11 cellular contexts compared by ENCODE assay signal in the genomic region with DNA sequence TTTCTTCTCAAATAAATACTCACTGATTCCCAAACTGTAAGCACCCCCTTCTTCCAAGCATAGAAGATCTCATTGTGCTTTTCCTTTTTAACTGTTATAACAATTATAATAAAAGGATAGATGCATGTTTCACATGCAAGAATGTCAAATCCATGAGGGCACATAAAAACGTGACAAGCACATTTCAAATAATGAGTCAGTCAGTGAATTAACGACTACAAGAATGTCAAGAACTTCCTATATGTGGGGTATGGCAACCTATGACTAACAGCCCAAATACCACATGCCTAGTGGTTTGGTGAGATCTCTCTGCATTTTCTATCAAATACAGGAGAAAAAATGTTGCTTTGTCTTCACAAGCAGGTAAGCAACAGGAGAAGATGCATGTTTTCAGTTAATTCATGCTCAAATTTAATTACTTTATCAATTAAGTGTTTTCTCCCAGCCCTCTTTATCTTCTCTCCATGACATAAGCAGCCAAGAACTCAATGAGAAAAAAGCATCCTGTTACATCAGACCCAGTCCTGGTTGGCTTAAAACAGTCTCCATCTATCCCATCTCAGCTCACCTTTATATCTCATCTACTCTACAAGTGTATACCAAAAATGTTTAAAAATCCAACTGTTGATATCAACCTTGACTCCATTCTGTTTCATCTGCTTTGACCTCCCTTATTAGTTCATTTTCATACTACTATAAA.
DNase-seq lines count a peak whose midpoint lies in the region; ATAC-seq, FAIRE-seq and TF ChIP-seq lines count a peak whose summit lies in the region.
"Had no signal": no experiment of that assay in that cellular context is flagged by ENCODE, and none has a peak within 500 bp of the region (broad histone marks: within the 10 kb centered on the region; RNA-seq: fewer than 3 reads in every experiment).

No MANE protein-coding gene starts in this region.

- no peak for TF ChIP-seq EP300 in tibial nerve (IDR thresholded peaks at IDR 0.05)

- WGBS in tibial nerve, 2 donors: 22 to 32% methylated on average over 2 of the region's 2 CpGs

- TF ChIP-seq POLR2A in tibial nerve (IDR thresholded peaks at IDR 0.05): no peak

- peak; percentile 49 for FAIRE-seq in islet of Langerhans (lab: Jason Lieb, UNC)

- H3K9me3 ChIP-seq in AG04450 (ENCODE audit: control insufficient read depth, insufficient read depth, low read length): no peaks in the 10 kb centered on the region
- H3K9me3 ChIP-seq in tibial nerve: no peaks in the 10 kb centered on the region
- H3K9me3 ChIP-seq: gastrocnemius medialis had no signal

- H3K36me3 ChIP-seq in tibial nerve: no peaks in the 10 kb centered on the region
- H3K36me3 ChIP-seq: gastrocnemius medialis had no signal

- peak; percentile 8 for DNase-seq in AG04450 (ENCODE audit: low read depth, low spot score)
- DNase-seq in HS-5 (ENCODE audit: low read depth): peak; percentile 79
- DNase-seq in astrocyte of the spinal cord (ENCODE audit: low read depth, low spot score): peak; percentile 65
- no peak for DNase-seq in SK-N-DZ (ENCODE audit: low spot score)
- no peak for DNase-seq in tibial nerve (ENCODE audit: low spot score in 2 of 2)
- DNase-seq: caudate nucleus, gastrocnemius medialis, NCI-H1694 had no signal

- H3K27me3 ChIP-seq in AG04450 (ENCODE audit: control insufficient read depth, insufficient read depth, low read length) (no peaks in the 10 kb centered on the region), tibial nerve (no peaks in the 10 kb centered on the region)
- H3K27me3 ChIP-seq: gastrocnemius medialis had no signal

- ATAC-seq in HG03139 (IDR thresholded peaks at IDR 0.05; ENCODE audit: unreplicated experiment) (no peak), HG03565 (IDR thresholded peaks at IDR 0.05; ENCODE audit: unreplicated experiment) (no peak)
- ATAC-seq: gastrocnemius medialis had no signal

- POLR2A ChIA-PET in AG04450 (lab: Yijun Ruan, JAX): no interaction called here

- no peaks in the 10 kb centered on the region for H3K4me1 ChIP-seq in tibial nerve
- H3K4me1 ChIP-seq: gastrocnemius medialis had no signal

- H3K27ac ChIP-seq in AG04450 (ENCODE audit: low read depth, low read length) (no peak overlapping the region), tibial nerve (no peak overlapping the region)
- H3K27ac ChIP-seq: gastrocnemius medialis had no signal

- TF ChIP-seq CTCF in AG04450 (IDR thresholded peaks at IDR 0.05; ENCODE audit: low read depth, low read length) (no peak), astrocyte of the spinal cord (IDR thresholded peaks at IDR 0.05; ENCODE audit: low read depth, low read length) (no peak), tibial nerve (IDR thresholded peaks at IDR 0.05) (no peak)

- H3K4me3 ChIP-seq in AG04450 (ENCODE audit: low read depth, low read length) (no peak overlapping the region), astrocyte of the spinal cord (ENCODE audit: low read depth, low read length) (no peak overlapping the region), tibial nerve (no peak overlapping the region)
- H3K4me3 ChIP-seq: gastrocnemius medialis had no signal

- CTCF ChIA-PET in AG04450 (lab: Charles Lee): interaction anchor here (0.6 to 6.0 kb wide), 4 partner anchors 18 to 306 kb away, joined by 4 to 30 read pairs (median 15); no protein-coding TSS in a partner anchor

- in situ Hi-C loops in astrocyte of the spinal cord (cut with HindIII; ENCODE audit: low sequenced_read_pairs): no loop called here

Comparison
In these comparisons a context has a peak if more than half of its experiments do, and no peak if none do; other contexts are left out.
1. DNase-seq: peak in AG04450 (single experiment), HS-5 (single experiment) and astrocyte of the spinal cord (single experiment); none in SK-N-DZ (single experiment) and tibial nerve (0 of 2).